In the genomic region with DNA sequence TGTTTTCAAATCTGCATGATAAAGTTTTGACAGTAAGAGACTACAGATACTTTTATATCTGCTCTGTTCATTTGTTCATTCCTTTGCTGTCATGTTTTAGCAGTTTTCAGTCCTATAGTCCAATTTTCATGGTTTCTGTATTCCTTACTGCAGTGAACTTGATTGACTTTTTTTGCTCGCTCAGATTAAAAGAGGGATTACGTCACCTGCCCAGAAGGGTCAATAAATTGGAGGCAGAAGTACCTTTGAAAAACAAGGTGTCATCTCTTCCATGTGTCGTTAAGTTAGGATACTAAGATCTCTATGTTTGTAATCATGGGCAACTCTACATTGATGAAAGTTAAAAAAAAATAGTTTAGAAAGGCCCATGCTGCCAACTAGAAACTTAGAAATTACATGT, we compare ENCODE assay signal across 8 cellular contexts.
"Had no signal": no experiment of that assay in that cellular context is flagged by ENCODE, and none has a peak within 500 bp of the region (broad histone marks: within the 10 kb centered on the region; RNA-seq: fewer than 3 reads in every experiment).

No MANE protein-coding gene starts in this region.

- ATAC-seq: K562 had no signal

- H3K4me2 ChIP-seq: KMS-11 had no signal

- H3K27me3 Mint-ChIP-seq: IgD-negative memory B cell had no signal

- H3K4me3 Mint-ChIP-seq: IgD-negative memory B cell had no signal

- H3K36me3 Mint-ChIP-seq: IgD-negative memory B cell had no signal

- H3K9ac ChIP-seq: KMS-11 had no signal

- H3K4me3 ChIP-seq: K562 had no signal

- H3K27ac ChIP-seq: HL-60, KMS-11 had no signal

- H3K4me1 Mint-ChIP-seq: IgD-negative memory B cell had no signal

- FAIRE-seq: HTR-8/SVneo, K562 had no signal

- H3K9me3 Mint-ChIP-seq: IgD-negative memory B cell had no signal

- DNase-seq: IMR-90, KBM-7, KG1 had no signal

- H3K27ac Mint-ChIP-seq: IgD-negative memory B cell had no signal
